Comparison of ENCODE assay signal across 1 cellular context in genomic region chr4:156779046-156779445, GRCh38.
TF ChIP-seq lines count a peak whose summit lies in the region.

No MANE protein-coding gene starts in this region.

TF ChIP-seq in HCT116, 20 proteins besides CTCF, POLR2A, EP300 and RAD21 (continued from another document):
- no peak for TF ChIP-seq ZBTB33 (IDR thresholded peaks at IDR 0.05; ENCODE audit: extremely low read depth, insufficient replicate concordance, low read length)
- TF ChIP-seq ELF1 (IDR thresholded peaks at IDR 0.05; ENCODE audit: borderline replicate concordance, low read depth), result no peak
- no peak for TF ChIP-seq MAX (IDR thresholded peaks at IDR 0.05)
- no peak for TF ChIP-seq ZFX (IDR thresholded peaks at IDR 0.05)
- no peak for TF ChIP-seq SIN3A (IDR thresholded peaks at IDR 0.05; ENCODE audit: low read depth)
- TF ChIP-seq REST (IDR thresholded peaks at IDR 0.05; ENCODE audit: low read depth), result no peak
- TF ChIP-seq SP1 (IDR thresholded peaks at IDR 0.05; ENCODE audit: low read depth), result no peak
- no peak for TF ChIP-seq TCF7L2 (IDR thresholded peaks at IDR 0.05; ENCODE audit: borderline replicate concordance, extremely low read depth, insufficient read depth, insufficient read length)
- TF ChIP-seq SRF (IDR thresholded peaks at IDR 0.05; ENCODE audit: low read depth), result no peak
- TF ChIP-seq YY1 (IDR thresholded peaks at IDR 0.05; ENCODE audit: extremely low read depth, insufficient replicate concordance, low read depth, low read length), result no peak
- TF ChIP-seq EZH2phosphoT487 (IDR thresholded peaks at IDR 0.05; ENCODE audit: borderline replicate concordance), result no peak
- no peak for TF ChIP-seq JUND (IDR thresholded peaks at IDR 0.05)
